In the genomic region with DNA sequence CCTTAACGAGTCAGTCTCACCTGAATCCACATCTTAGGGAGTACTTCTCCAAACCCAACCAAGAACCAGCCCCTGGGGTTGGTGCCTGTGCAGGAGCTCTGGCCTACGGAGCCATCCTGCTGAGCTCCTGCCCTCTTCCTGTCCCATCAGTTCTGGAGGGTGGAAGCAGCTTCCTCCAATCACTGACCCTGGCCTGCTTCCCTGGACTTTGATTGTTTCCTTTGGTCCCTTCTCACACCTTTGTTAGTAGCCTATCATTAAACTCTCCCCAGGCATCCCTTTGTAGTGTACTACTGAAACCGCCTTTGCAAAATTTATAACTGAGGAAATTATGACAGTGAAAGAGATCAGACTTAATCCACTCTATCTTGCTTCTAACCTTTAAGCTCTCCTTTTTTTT, we compare ENCODE assay signal across 20 cellular contexts.
"Had no signal": no experiment of that assay in that cellular context is flagged by ENCODE, and none has a peak within 500 bp of the region (broad histone marks: within the 10 kb centered on the region; RNA-seq: fewer than 3 reads in every experiment).

No MANE protein-coding gene starts in this region.

- H3K36me3 ChIP-seq: colonic mucosa, sigmoid colon, tibial nerve had no signal

- H3K4me3 ChIP-seq: colonic mucosa, sigmoid colon, skin epidermis, testis, tibial nerve had no signal

- H3K36me3 Mint-ChIP-seq: natural killer cell; stimulated activated effector memory CD8-positive, alpha-beta T cell treated with anti-CD3 and anti-CD28 coated beads, Interleukin-12 subunit alpha, Interleukin-12 subunit beta, amount 100 ng/mL, for 72 hours had no signal

- H3K4me1 ChIP-seq: colonic mucosa, foreskin keratinocyte, testis had no signal

- DNase-seq: colonic mucosa; dermis blood vessel endothelial cell; erythroblast; foreskin keratinocyte; kidney glomerular epithelial cell; mammary epithelial cell; natural killer cell; posterior cingulate gyrus; sigmoid colon; stimulated activated CD4-positive, alpha-beta T cell treated with anti-CD3 and anti-CD28 coated beads, Interleukin-12 subunit alpha, Interleukin-12 subunit beta, amount 100 ng/mL, for 4 hours; stimulated activated CD4-positive, alpha-beta T cell treated with anti-CD3 and anti-CD28 coated beads, Interleukin-2, amount 100 ng/mL, for 48 hours; stimulated activated CD8-positive, alpha-beta memory T cell treated with anti-CD3 and anti-CD28 coated beads, Interleukin-4, amount 100 ng/mL, for 48 hours; stimulated activated naive CD8-positive, alpha-beta T cell treated with anti-CD3 and anti-CD28 coated beads, Interleukin-15, amount 100 ng/mL, for 72 hours; testis had no signal

- H3K4me1 Mint-ChIP-seq: natural killer cell; stimulated activated effector memory CD8-positive, alpha-beta T cell treated with anti-CD3 and anti-CD28 coated beads, Interleukin-12 subunit alpha, Interleukin-12 subunit beta, amount 100 ng/mL, for 72 hours; stimulated activated naive CD8-positive, alpha-beta T cell treated with anti-CD3 and anti-CD28 coated beads, Interleukin-15, amount 100 ng/mL, for 72 hours had no signal

- H3K9me3 ChIP-seq: colonic mucosa, sigmoid colon, testis, tibial nerve had no signal

- ATAC-seq: foreskin keratinocyte; left lobe of liver; natural killer cell; stimulated activated effector memory CD8-positive, alpha-beta T cell treated with anti-CD3 and anti-CD28 coated beads, Interleukin-12 subunit alpha, Interleukin-12 subunit beta, amount 100 ng/mL, for 72 hours; stimulated activated naive CD8-positive, alpha-beta T cell treated with anti-CD3 and anti-CD28 coated beads, Interleukin-15, amount 100 ng/mL, for 72 hours had no signal

- H3K27ac Mint-ChIP-seq: natural killer cell; stimulated activated effector memory CD8-positive, alpha-beta T cell treated with anti-CD3 and anti-CD28 coated beads, Interleukin-12 subunit alpha, Interleukin-12 subunit beta, amount 100 ng/mL, for 72 hours had no signal

- H3K27me3 Mint-ChIP-seq: stimulated activated naive CD8-positive, alpha-beta T cell treated with anti-CD3 and anti-CD28 coated beads, Interleukin-15, amount 100 ng/mL, for 72 hours had no signal

- H3K27me3 ChIP-seq: colonic mucosa, sigmoid colon, testis, tibial nerve had no signal

- H3K27ac ChIP-seq: colonic mucosa, foreskin keratinocyte, sigmoid colon, skin epidermis, testis, tibial nerve had no signal

- FAIRE-seq: endothelial cell of umbilical vein had no signal

- H3K4me3 Mint-ChIP-seq: natural killer cell; neural crest cell; stimulated activated effector memory CD8-positive, alpha-beta T cell treated with anti-CD3 and anti-CD28 coated beads, Interleukin-12 subunit alpha, Interleukin-12 subunit beta, amount 100 ng/mL, for 72 hours; stimulated activated naive CD8-positive, alpha-beta T cell treated with anti-CD3 and anti-CD28 coated beads, Interleukin-15, amount 100 ng/mL, for 72 hours had no signal

- H3K9me3 Mint-ChIP-seq: natural killer cell; neural crest cell; stimulated activated effector memory CD8-positive, alpha-beta T cell treated with anti-CD3 and anti-CD28 coated beads, Interleukin-12 subunit alpha, Interleukin-12 subunit beta, amount 100 ng/mL, for 72 hours; stimulated activated naive CD8-positive, alpha-beta T cell treated with anti-CD3 and anti-CD28 coated beads, Interleukin-15, amount 100 ng/mL, for 72 hours had no signal
